8 cellular contexts compared by ENCODE assay signal in genomic region chr5:54234304-54234938, GRCh38.
DNase-seq lines count a peak whose midpoint lies in the region; ATAC-seq and TF ChIP-seq lines count a peak whose summit lies in the region.

No MANE protein-coding gene starts in this region.

- H3K4me1 Mint-ChIP-seq in neural crest cell, result no peaks in the 10 kb centered on the region

- H3K4me3 ChIP-seq in ACC112 (ENCODE audit: low read depth, low read length), result peak overlapping the region; percentile 50
- no peak overlapping the region for H3K4me3 ChIP-seq in cardiac fibroblast (replicated peaks in 1 of 2; ENCODE audit: low read depth in 2 of 2, low read length in 2 of 2)

- no peaks in the 10 kb centered on the region for H3K4me1 ChIP-seq in ACC112 (ENCODE audit: control insufficient read depth, insufficient read depth, low read length, unreplicated experiment)

- H3K4me3 Mint-ChIP-seq in neural crest cell, result no peak overlapping the region

- peak; percentile 71 for ATAC-seq in GM18498 (IDR thresholded peaks at IDR 0.05; ENCODE audit: unreplicated experiment)
- no peak for ATAC-seq in activated CD4-positive, CD25-positive, alpha-beta regulatory T cell treated with anti-CD3 and anti-CD28 coated beads, Interleukin-2, amount 50 U/mL, for 24 hours
- no peak for ATAC-seq in GM21737 (IDR thresholded peaks at IDR 0.05; ENCODE audit: unreplicated experiment)

- H3K27me3 Mint-ChIP-seq in neural crest cell (ENCODE audit: low read depth), result no peaks in the 10 kb centered on the region

- peak overlapping the region; percentile 40 for H2AFZ ChIP-seq in ACC112 (ENCODE audit: low read length, unreplicated experiment)

- H3K27ac Mint-ChIP-seq in neural crest cell (ENCODE audit: unreplicated experiment), result no peak overlapping the region

- TF ChIP-seq CTCF in cardiac fibroblast (IDR thresholded peaks at IDR 0.05; ENCODE audit: low read depth, low read length) (peak; percentile 40), neural crest cell (conservative IDR thresholded peaks at IDR 0.05) (peak; percentile 70)

- H3K27me3 ChIP-seq in ACC112 (ENCODE audit: insufficient read depth, low read length), result no peaks in the 10 kb centered on the region

- H3K36me3 Mint-ChIP-seq in neural crest cell (ENCODE audit: low read depth), result no peaks in the 10 kb centered on the region

- DNase-seq in NCI-H2029 treated with DMSO at 0.1 percent for 48 hours (lab: John Stamatoyannopoulos, UW) (peak; percentile 31), cardiac fibroblast (ENCODE audit: low read depth in 2 of 2) (peak; percentile 71 to 75), neural crest cell (ENCODE audit: low read depth, low spot score) (no peak), DMS153 (lab: John Stamatoyannopoulos, UW) (no peak)

- no peak overlapping the region for H3K27ac ChIP-seq in ACC112 (ENCODE audit: low read depth, low read length)

- H3K79me2 ChIP-seq in ACC112 (ENCODE audit: control insufficient read depth, insufficient read depth, low read length, unreplicated experiment), result no peaks in the 10 kb centered on the region

- H3K9me3 Mint-ChIP-seq in neural crest cell, result no peaks in the 10 kb centered on the region

- H3K36me3 ChIP-seq in ACC112 (ENCODE audit: insufficient read depth, low read length), result no peaks in the 10 kb centered on the region

Comparison
In these comparisons a context has a peak if more than half of its experiments do, and no peak if none do; other contexts are left out.
1. DNase-seq: peak in NCI-H2029 treated with DMSO at 0.1 percent for 48 hours (single experiment) and cardiac fibroblast (2 of 2); none in neural crest cell (single experiment) and DMS153 (single experiment).